ENCODE assay signal across 28 cellular contexts in genomic region chr11:27998552-27998951, GRCh38.
"Had no signal": no experiment of that assay in that cellular context is flagged by ENCODE, and none has a peak within 500 bp of the region (broad histone marks: within the 10 kb centered on the region; RNA-seq: fewer than 3 reads in every experiment).

No MANE protein-coding gene starts in this region.

- DNase-seq: dorsolateral prefrontal cortex; effector CD4-positive, alpha-beta T cell; foreskin melanocyte; hypothalamus; immature natural killer cell; islet precursor cell; kidney glomerular epithelial cell; left ventricle myocardium superior; lower lobe of right lung; mesenchymal stem cell; mucosa of descending colon; naive thymus-derived CD4-positive, alpha-beta T cell; right lobe of liver; small intestine; stimulated activated CD4-positive, alpha-beta T cell treated with anti-CD3 and anti-CD28 coated beads, Interleukin-15, amount 100 ng/mL, for 24 hours; stimulated activated CD4-positive, alpha-beta T cell treated with anti-CD3 and anti-CD28 coated beads, Interleukin-2, amount 100 ng/mL, for 48 hours; stimulated activated naive B cell treated with anti-CD40 and anti-IgM and Interleukin-4, amounts not matched to agents 10 μg/mL and 1 μg/mL and 100 μg/mL, for 72 hours; upper lobe of left lung had no signal

- H3K27me3 Mint-ChIP-seq: naive thymus-derived CD4-positive, alpha-beta T cell; progenitor cell of endocrine pancreas; stimulated activated naive B cell treated with anti-CD40 and anti-IgM and Interleukin-4, amounts not matched to agents 10 μg/mL and 1 μg/mL and 100 μg/mL, for 72 hours; stimulated activated naive CD8-positive, alpha-beta T cell treated with anti-CD3 and anti-CD28 coated beads, Interleukin-15, Interleukin-2, amounts not matched to agents 100 ng/mL and 50 ng/mL, for 24 hours had no signal

- H3K27ac Mint-ChIP-seq: immature natural killer cell; mesothelial cell of epicardium; naive thymus-derived CD4-positive, alpha-beta T cell; nephron; neural progenitor cell; progenitor cell of endocrine pancreas; stimulated activated naive B cell treated with anti-CD40 and anti-IgM and Interleukin-4, amounts not matched to agents 10 μg/mL and 1 μg/mL and 100 μg/mL, for 72 hours; stimulated activated naive CD8-positive, alpha-beta T cell treated with anti-CD3 and anti-CD28 coated beads, Interleukin-15, Interleukin-2, amounts not matched to agents 100 ng/mL and 50 ng/mL, for 24 hours had no signal

- H3K9me3 ChIP-seq: right lobe of liver had no signal

- H3K4me1 Mint-ChIP-seq: immature natural killer cell; mesothelial cell of epicardium; naive thymus-derived CD4-positive, alpha-beta T cell; nephron; neural progenitor cell; stimulated activated naive B cell treated with anti-CD40 and anti-IgM and Interleukin-4, amounts not matched to agents 10 μg/mL and 1 μg/mL and 100 μg/mL, for 72 hours had no signal

- H3K27me3 ChIP-seq: dorsolateral prefrontal cortex, neural progenitor cell, right lobe of liver, tibial nerve, upper lobe of left lung had no signal

- H3K4me3 Mint-ChIP-seq: immature natural killer cell; mesothelial cell of epicardium; naive thymus-derived CD4-positive, alpha-beta T cell; nephron; neural progenitor cell; stimulated activated naive B cell treated with anti-CD40 and anti-IgM and Interleukin-4, amounts not matched to agents 10 μg/mL and 1 μg/mL and 100 μg/mL, for 72 hours; stimulated activated naive CD8-positive, alpha-beta T cell treated with anti-CD3 and anti-CD28 coated beads, Interleukin-15, Interleukin-2, amounts not matched to agents 100 ng/mL and 50 ng/mL, for 24 hours had no signal

- ATAC-seq: esophagus mucosa; left ventricle myocardium superior; lower lobe of right lung; mucosa of descending colon; naive thymus-derived CD4-positive, alpha-beta T cell; right lobe of liver; stimulated activated naive B cell treated with anti-CD40 and anti-IgM and Interleukin-4, amounts not matched to agents 10 μg/mL and 1 μg/mL and 100 μg/mL, for 72 hours had no signal

- H3K27ac ChIP-seq: dorsolateral prefrontal cortex, epithelial cell of prostate, lower lobe of right lung, neural progenitor cell, parathyroid adenoma, right lobe of liver, thoracic aorta, tibial nerve, upper lobe of left lung had no signal

- H3K4me3 ChIP-seq: dorsolateral prefrontal cortex, lower lobe of right lung, mucosa of descending colon, neural progenitor cell, right lobe of liver, thoracic aorta, tibial nerve, upper lobe of left lung had no signal

- H3K36me3 ChIP-seq: lower lobe of right lung, right lobe of liver, thoracic aorta, tibial nerve, upper lobe of left lung had no signal

- H3K4me1 ChIP-seq: lower lobe of right lung, neural progenitor cell, parathyroid adenoma, right lobe of liver, tibial nerve, upper lobe of left lung had no signal
